Comparison of ENCODE assay signal across 9 cellular contexts in the genomic region with DNA sequence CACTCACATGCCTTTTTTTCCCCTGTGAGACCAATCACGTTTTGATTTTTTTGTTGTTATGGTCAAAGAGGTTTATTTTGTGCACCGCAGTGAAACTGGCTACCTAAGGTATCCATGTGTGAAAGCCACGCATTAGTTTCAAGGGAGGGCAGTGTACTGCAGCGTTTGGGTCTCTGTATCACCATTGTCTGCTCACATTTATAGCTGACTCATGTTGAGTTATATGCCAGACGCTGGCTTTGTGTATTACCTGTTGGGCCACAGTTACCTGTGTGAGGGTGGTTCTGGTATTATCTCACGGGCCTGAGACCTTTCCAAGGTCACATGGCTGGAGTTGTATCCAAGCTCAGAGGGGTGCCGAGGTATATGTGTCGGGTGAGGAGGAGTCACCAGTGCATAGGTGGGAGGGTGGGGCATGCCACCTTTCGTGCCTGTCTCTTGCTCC.
DNase-seq lines count a peak whose midpoint lies in the region; ATAC-seq and TF ChIP-seq lines count a peak whose summit lies in the region.
"Had no signal": no experiment of that assay in that cellular context is flagged by ENCODE, and none has a peak within 500 bp of the region (broad histone marks: within the 10 kb centered on the region; RNA-seq: fewer than 3 reads in every experiment).

No MANE protein-coding gene starts in this region.

- H3K4me1 ChIP-seq in CD8-positive, alpha-beta memory T cell (ENCODE audit: insufficient read depth, low read length): peaks cover 36% of the 10 kb centered on the region
- H3K4me1 ChIP-seq in right lobe of liver: peaks cover 0 to 4% (median 0%) of the 10 kb centered on the region in 4 donors

- intact Hi-C loops in right lobe of liver (cut with DNase I): no loop called here

- no peaks in the 10 kb centered on the region for H3K9me3 ChIP-seq in CD8-positive, alpha-beta memory T cell (ENCODE audit: low read length)
- H3K9me3 ChIP-seq in right lobe of liver: no peaks in the 10 kb centered on the region

- H3K27me3 Mint-ChIP-seq in CD8-positive, alpha-beta memory T cell: no peaks in the 10 kb centered on the region

- TF ChIP-seq POLR2A in right lobe of liver (IDR thresholded peaks at IDR 0.05): no peak

- DNase-seq in CD8-positive, alpha-beta memory T cell: no peak
- DNase-seq in RPMI8226 (peak; percentile 73), right lobe of liver (no peak), NCI-H2107 treated with DMSO at 0.1 percent for 48 hours (lab: John Stamatoyannopoulos, UW; ENCODE audit: unreplicated experiment) (no peak), NCI-H187 (lab: John Stamatoyannopoulos, UW) (no peak), NCI-H524 (lab: John Stamatoyannopoulos, UW) (no peak)
- DNase-seq in effector CD4-positive, alpha-beta T cell: no peak
- DNase-seq: NCI-H1436 treated with DMSO at 0.1 percent for 48 hours had no signal

- CTCF ChIA-PET in CD8-positive, alpha-beta memory T cell (lab: Charles Lee): interaction anchor here (0.7 to 2.4 kb wide), 7 partner anchors 8 to 133 kb away, joined by 3 to 11 read pairs (median 5); no protein-coding TSS in a partner anchor

- no peak overlapping the region for H3K4me3 ChIP-seq in CD8-positive, alpha-beta memory T cell (ENCODE audit: low read length)
- H3K4me3 ChIP-seq in right lobe of liver: no peak overlapping the region

- no peaks in the 10 kb centered on the region for H3K9me3 Mint-ChIP-seq in CD8-positive, alpha-beta memory T cell

- H3K4me3 Mint-ChIP-seq in CD8-positive, alpha-beta memory T cell: peak overlapping the region in 6 of 7 donors; percentile 47 to 79 (median 59)

- peaks cover 84 to 95% (median 92%) of the 10 kb centered on the region in 3 donors for H3K4me1 Mint-ChIP-seq in CD8-positive, alpha-beta memory T cell

- H3K27me3 ChIP-seq in CD8-positive, alpha-beta memory T cell (ENCODE audit: insufficient read depth, low read length, poor library complexity, severe bottlenecking): no peaks in the 10 kb centered on the region
- H3K27me3 ChIP-seq in right lobe of liver: no peaks in the 10 kb centered on the region

- POLR2A ChIA-PET in CD8-positive, alpha-beta memory T cell (lab: Charles Lee): interaction anchor here (2.3 kb wide), 1 partner anchor 75 kb away, joined by 5 read pairs; the partner anchor contains the start of gene ARHGAP26

- H3K27ac ChIP-seq in CD8-positive, alpha-beta memory T cell (ENCODE audit: low read depth, low read length): no peak overlapping the region
- H3K27ac ChIP-seq in right lobe of liver: peak overlapping the region in 2 of 3 donors; percentile 12 to 30

- peaks cover 0 to 2% (median 0%) of the 10 kb centered on the region in 3 donors for H3K36me3 Mint-ChIP-seq in CD8-positive, alpha-beta memory T cell

- no peaks in the 10 kb centered on the region for H3K36me3 ChIP-seq in CD8-positive, alpha-beta memory T cell (ENCODE audit: insufficient read depth, low read length)
- H3K36me3 ChIP-seq in right lobe of liver: no peaks in the 10 kb centered on the region

- H3K27ac Mint-ChIP-seq in CD8-positive, alpha-beta memory T cell: peak overlapping the region; percentile 72 to 97 (median 90)

- peak; percentile 51 for ATAC-seq in GM21619 (IDR thresholded peaks at IDR 0.05; ENCODE audit: unreplicated experiment)
- peak in 3 of 4 donors; percentile 7 to 17 (median 9) for ATAC-seq in right lobe of liver

- TF ChIP-seq CTCF in right lobe of liver (IDR thresholded peaks at IDR 0.05): no peak

- 49% methylated on average over 6 of the region's 9 CpGs for WGBS in right lobe of liver (ENCODE audit: insufficient coverage, low coverage, low lambda C conversion rate, missing lambda C conversion rate)
